In genomic region chr6:158377866-158378265, GRCh38 we compare ENCODE assay signal across 8 cellular contexts.
DNase-seq lines count a peak whose midpoint lies in the region; ATAC-seq and TF ChIP-seq lines count a peak whose summit lies in the region.

No MANE protein-coding gene starts in this region.

- DNase-seq in right cardiac atrium (no peak), Right ventricle myocardium inferior (ENCODE audit: missing footprints) (no peak), dorsolateral prefrontal cortex (peak in 2 of 10 donors; percentile 60), midbrain (lab: John Stamatoyannopoulos, UW) (peak; percentile 64), NCI-H226 (no peak), NCI-H1092 (lab: John Stamatoyannopoulos, UW) (no peak), COR-L47 (lab: John Stamatoyannopoulos, UW) (no peak)

- H3K4me3 ChIP-seq in right cardiac atrium (ENCODE audit: low read length) (no peak overlapping the region), dorsolateral prefrontal cortex (no peak overlapping the region)

- no peaks in the 10 kb centered on the region for H3K9me3 ChIP-seq in right cardiac atrium (ENCODE audit: control insufficient read depth, low read length)

- ATAC-seq in right cardiac atrium (peak; percentile 43 to 67), Right ventricle myocardium inferior (no peak), HG02571 (IDR thresholded peaks at IDR 0.05; ENCODE audit: unreplicated experiment) (no peak)

- H3K27ac ChIP-seq in right cardiac atrium (ENCODE audit: low read length): no peak overlapping the region
- peak overlapping the region in 56 of 59 donors; percentile 12 to 88 (median 74) for H3K27ac ChIP-seq in dorsolateral prefrontal cortex

- peak in 2 of 56 donors; percentile 8 to 27 for TF ChIP-seq CTCF in dorsolateral prefrontal cortex (IDR thresholded peaks at IDR 0.05 in 54 of 56, conservative IDR thresholded peaks at IDR 0.05 in 2 of 56; ENCODE audit: low read depth in 1 of 56, partially characterized antibody in 56 of 56)

- H3K4me1 ChIP-seq in right cardiac atrium (ENCODE audit: control insufficient read depth, insufficient read depth, low read length): peaks cover 3% of the 10 kb centered on the region

- intact Hi-C loops in right cardiac atrium (cut with DNase I) (no loop called here), Right ventricle myocardium inferior (cut with DNase I) (loop anchor here (10.0 kb wide), 1 partner anchor 67 kb away; no protein-coding TSS in a partner anchor), dorsolateral prefrontal cortex (cut with DNase I) (loop anchor here (5.0 to 10.0 kb wide), 3 partner anchors 93 to 146 kb away; no protein-coding TSS in a partner anchor)

- WGBS in right cardiac atrium: 57% methylated on average over 4 of the region's 4 CpGs

- no peaks in the 10 kb centered on the region for H3K27me3 ChIP-seq in right cardiac atrium (ENCODE audit: control insufficient read depth, insufficient read depth)
- no peaks in the 10 kb centered on the region for H3K27me3 ChIP-seq in dorsolateral prefrontal cortex

Comparison
In these comparisons a context has a peak if more than half of its experiments do, and no peak if none do; other contexts are left out.
1. ATAC-seq: peak in right cardiac atrium (2 of 2); none in Right ventricle myocardium inferior (single experiment) and HG02571 (single experiment).
2. intact Hi-C loops: an anchor here in Right ventricle myocardium inferior (10.0 kb wide) and dorsolateral prefrontal cortex (5.0 to 10.0 kb wide); none called in right cardiac atrium.